Comparison of ENCODE assay signal across 35 cellular contexts in the genomic region with DNA sequence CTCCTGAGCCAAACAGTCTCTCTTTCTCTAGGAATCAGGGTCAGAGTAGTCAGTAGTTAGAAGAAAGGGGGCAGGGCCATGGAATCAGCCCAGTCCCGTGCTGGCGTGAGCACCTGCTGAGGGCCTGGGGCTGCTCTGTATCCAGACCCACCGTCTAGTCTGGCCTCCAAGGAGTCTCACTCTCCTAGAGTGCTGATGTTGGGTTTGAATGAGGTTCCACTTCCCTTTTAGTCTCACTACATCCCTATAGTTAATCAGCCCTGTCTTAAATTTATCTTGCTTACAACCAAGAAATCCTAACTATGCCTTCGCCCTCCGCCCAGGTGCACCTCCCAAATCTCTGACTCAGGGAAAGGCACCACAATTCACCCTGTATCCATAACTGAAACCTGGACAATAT.
"Had no signal": no experiment of that assay in that cellular context is flagged by ENCODE, and none has a peak within 500 bp of the region (broad histone marks: within the 10 kb centered on the region; RNA-seq: fewer than 3 reads in every experiment).

No MANE protein-coding gene starts in this region.

- H3K4me1 ChIP-seq: adrenal gland, body of pancreas, breast epithelium had no signal

- H3K27me3 ChIP-seq: adrenal gland, body of pancreas, brain microvascular endothelial cell, breast epithelium had no signal

- FAIRE-seq: astrocyte had no signal

- H3K27ac ChIP-seq: adrenal gland, body of pancreas, brain microvascular endothelial cell, breast epithelium, WERI-Rb-1 had no signal

- DNase-seq: activated CD4-positive, alpha-beta memory T cell treated with anti-CD3 and anti-CD28 coated beads for 36 hours; activated CD4-positive, alpha-beta T cell treated with anti-CD3 and anti-CD28 coated beads for 1 hour; activated CD4-positive, alpha-beta T cell treated with anti-CD3 and anti-CD28 coated beads for 36 hours; activated CD4-positive, alpha-beta T cell treated with anti-CD3 and anti-CD28 coated beads for 48 hours; activated CD4-positive, alpha-beta T cell treated with anti-CD3 and anti-CD28 coated beads, Interleukin-2, amount 50 U/mL, for 1 hour; activated CD4-positive, alpha-beta T cell treated with anti-CD3 and anti-CD28 coated beads, Interleukin-2, amount 50 U/mL, for 4 hours; activated CD4-positive, CD25-positive, alpha-beta regulatory T cell; activated CD8-positive, alpha-beta memory T cell treated with anti-CD3 and anti-CD28 coated beads, Interleukin-2, amount 50 U/mL, for 4 hours; activated CD8-positive, alpha-beta T cell treated with anti-CD3 and anti-CD28 coated beads for 36 hours; activated effector memory CD4-positive, alpha-beta T cell treated with anti-CD3 and anti-CD28 coated beads, Interleukin-2, amount 50 U/mL, for 16 hours; activated gamma-delta T cell treated with Interleukin-2 at 50 U/mL for 16 hours; activated naive CD4-positive, alpha-beta T cell; activated naive CD4-positive, alpha-beta T cell treated with anti-CD3 and anti-CD28 coated beads for 36 hours; activated naive CD4-positive, alpha-beta T cell treated with anti-CD3 and anti-CD28 coated beads, Interleukin-2, amount 50 U/mL, for 16 hours; activated naive CD8-positive, alpha-beta T cell treated with anti-CD3 and anti-CD28 coated beads for 36 hours; activated T-cell treated with anti-CD3 and anti-CD28 coated beads for 4 hours; activated T-cell treated with anti-CD3 and anti-CD28 coated beads, Interleukin-2, amount 50 U/mL, for 1 hour; activated T-cell treated with anti-CD3 and anti-CD28 coated beads, Interleukin-2, amount 50 U/mL, for 4 hours; activated T-cell treated with anti-CD3 and anti-CD28 coated beads, Interleukin-2, amount 50 U/mL, for 72 hours; adrenal gland; amniotic stem cell; aorta; body of pancreas; brain microvascular endothelial cell; central memory CD4-positive, alpha-beta T cell; T-helper 1 cell; T-helper 2 cell; T-helper 9 cell; WERI-Rb-1 had no signal

- ATAC-seq: activated CD4-positive, alpha-beta T cell treated with anti-CD3 and anti-CD28 coated beads for 36 hours; activated CD4-positive, CD25-positive, alpha-beta regulatory T cell treated with anti-CD3 and anti-CD28 coated beads, Interleukin-2, amount 50 U/mL, for 24 hours; activated CD8-positive, alpha-beta T cell treated with anti-CD3 and anti-CD28 coated beads for 36 hours; activated naive CD4-positive, alpha-beta T cell treated with anti-CD3 and anti-CD28 coated beads, Interleukin-2, amount 50 U/mL, for 72 hours; activated T-cell treated with anti-CD3 and anti-CD28 coated beads, Interleukin-2, amount 50 U/mL, for 4 hours; activated T-cell treated with anti-CD3 and anti-CD28 coated beads, Interleukin-2, amount 50 U/mL, for 72 hours; activated T-helper 17 cell treated with anti-CD3 and anti-CD28 coated beads, Interleukin-2, amount 50 U/mL, for 72 hours; body of pancreas; WTC11 had no signal
